Comparison of ENCODE assay signal across 10 cellular contexts in genomic region chr7:131218727-131219128, GRCh38.
DNase-seq lines count a peak whose midpoint lies in the region; FAIRE-seq and TF ChIP-seq lines count a peak whose summit lies in the region.
"Had no signal": no experiment of that assay in that cellular context is flagged by ENCODE, and none has a peak within 500 bp of the region (broad histone marks: within the 10 kb centered on the region; RNA-seq: fewer than 3 reads in every experiment).

No MANE protein-coding gene starts in this region.

- H3K9me2 ChIP-seq in MM.1S (replicated peaks; ENCODE audit: insufficient read depth, low read length) = no peaks in the 10 kb centered on the region

- BruUV-seq in mammary epithelial cell (replicated peaks; lab: Mats Ljungman, UMichigan) = no TSS peak

- no peak overlapping the region for H3K18ac ChIP-seq in H1 (ENCODE audit: extremely low read depth, low read length)

- H3K9me3 ChIP-seq in breast epithelium = no peaks in the 10 kb centered on the region
- no peaks in the 10 kb centered on the region for H3K9me3 ChIP-seq in mammary epithelial cell (replicated peaks; ENCODE audit: insufficient read depth, low read length)
- H3K9me3 ChIP-seq in MM.1S (replicated peaks; ENCODE audit: insufficient read depth, low read length) = no peaks in the 10 kb centered on the region
- no peaks in the 10 kb centered on the region for H3K9me3 ChIP-seq in H1 (ENCODE audit: insufficient read depth in 2 of 2, low read depth in 1 of 2, low read length in 1 of 2)
- no peaks in the 10 kb centered on the region for H3K9me3 ChIP-seq in transverse colon
- no peaks in the 10 kb centered on the region for H3K9me3 ChIP-seq in testis

- H3K36me3 ChIP-seq in breast epithelium (no peaks in the 10 kb centered on the region), mammary epithelial cell (ENCODE audit: insufficient read depth, low read length) (no peaks in the 10 kb centered on the region), MM.1S (replicated peaks; ENCODE audit: insufficient read depth, low read length) (no peaks in the 10 kb centered on the region), H1 (ENCODE audit: control insufficient read depth in 2 of 4, insufficient read depth in 4 of 4, low read length in 3 of 4) (no peaks in the 10 kb centered on the region), transverse colon (no peaks in the 10 kb centered on the region), testis (ENCODE audit: low read depth, missing control alignments) (no peaks in the 10 kb centered on the region)

- no peak overlapping the region for H2BK15ac ChIP-seq in H1 (ENCODE audit: low read length)

- H3K27me3 ChIP-seq in breast epithelium (no peaks in the 10 kb centered on the region), mammary epithelial cell (ENCODE audit: insufficient read depth, low read length) (no peaks in the 10 kb centered on the region), MM.1S (replicated peaks; ENCODE audit: insufficient read depth, low read length) (no peaks in the 10 kb centered on the region), H1 (replicated peaks in 1 of 4; ENCODE audit: control insufficient read depth in 3 of 4, extremely low read depth in 1 of 4, insufficient read depth in 3 of 4, low read length in 3 of 4) (no peaks in the 10 kb centered on the region), transverse colon (no peaks in the 10 kb centered on the region), testis (no peaks in the 10 kb centered on the region)

- DNase-seq in breast epithelium (ENCODE audit: low spot score in 2 of 2) (no peak), mammary epithelial cell (no peak), MM.1S (peak; percentile 46), H1 (ENCODE audit: low read depth in 1 of 2, low spot score in 2 of 2) (no peak), transverse colon (no peak), EL (no peak), medulla oblongata (ENCODE audit: extremely low spot score) (no peak), testis (no peak)
- DNase-seq: NCI-H2029 treated with DMSO at 0.1 percent for 48 hours, SHP77 had no signal

- CTCF ChIA-PET in mammary epithelial cell (lab: Charles Lee; ENCODE audit: low non-redundant PET) (no interaction called here), H1 (lab: Charles Lee; ENCODE audit: partially characterized antibody) (interaction anchor here (0.6 to 1.1 kb wide), 2 partner anchors 30 to 127 kb away, joined by 3 to 5 read pairs; no protein-coding TSS in a partner anchor)

- H2BK20ac ChIP-seq in H1 (ENCODE audit: low read length) = no peak overlapping the region

- H3K4me2 ChIP-seq in mammary epithelial cell (ENCODE audit: insufficient read depth, low read depth, low read length) = no peak overlapping the region
- peak overlapping the region; percentile 55 for H3K4me2 ChIP-seq in MM.1S (ENCODE audit: low read depth, low read length)
- H3K4me2 ChIP-seq in H1 (ENCODE audit: insufficient read depth in 1 of 2, low read depth in 2 of 2, low read length in 2 of 2) = no peak overlapping the region

- no peak for TF ChIP-seq CTCF in breast epithelium (IDR thresholded peaks at IDR 0.05)
- no peak for TF ChIP-seq CTCF in mammary epithelial cell (conservative IDR thresholded peaks at IDR 0.05 in 1 of 2, IDR thresholded peaks at IDR 0.05 in 1 of 2; ENCODE audit: extremely low read depth in 1 of 2, insufficient read depth in 1 of 2, low read depth in 1 of 2, low read length in 2 of 2)
- TF ChIP-seq CTCF in MM.1S (IDR thresholded peaks at IDR 0.05; ENCODE audit: low read length) = no peak
- TF ChIP-seq CTCF in H1 (IDR thresholded peaks at IDR 0.05; ENCODE audit: control extremely low read depth in 1 of 3, insufficient read depth in 1 of 3, low read depth in 1 of 3, low read length in 3 of 3) = no peak
- TF ChIP-seq CTCF in transverse colon (IDR thresholded peaks at IDR 0.05) = no peak
- no peak for TF ChIP-seq CTCF in testis (IDR thresholded peaks at IDR 0.05)

- in situ Hi-C loops in mammary epithelial cell (cut with MboI; ENCODE audit: low sequenced_read_pairs in 2 of 2) (no loop called here), transverse colon (cut with MboI; ENCODE audit: low pct_ligation_motif_present in 1 of 4, low pct_unique_long_range_greater_than_20kb in 1 of 4, low sequenced_read_pairs in 3 of 4) (no loop called here)

- TF ChIP-seq EP300 in H1 (IDR thresholded peaks at IDR 0.05; ENCODE audit: borderline replicate concordance in 1 of 2, low read depth in 2 of 2, low read length in 2 of 2) (no peak), transverse colon (IDR thresholded peaks at IDR 0.05; ENCODE audit: low read depth) (no peak)

- H3K4me1 ChIP-seq in breast epithelium (no peaks in the 10 kb centered on the region), mammary epithelial cell (ENCODE audit: insufficient read depth, low read length) (no peaks in the 10 kb centered on the region), MM.1S (ENCODE audit: low read length) (peaks cover 26% of the 10 kb centered on the region), H1 (replicated peaks in 1 of 4; ENCODE audit: control insufficient read depth in 3 of 4, insufficient read depth in 4 of 4, low read length in 3 of 4) (peaks cover 0 to 6% (median 3%) of the 10 kb centered on the region in 4 experiments; a peak in 5 of 7 replicates), transverse colon (peaks cover 0 to 5% (median 0%) of the 10 kb centered on the region in 4 donors), testis (peaks cover 22% of the 10 kb centered on the region)

- POLR2A ChIA-PET in H1 (lab: Charles Lee; ENCODE audit: partially characterized antibody) = no interaction called here

- H3K4ac ChIP-seq in H1 (replicated peaks; ENCODE audit: insufficient read length, low read depth, low read length) = no peak overlapping the region

- no peaks in the 10 kb centered on the region for H3K79me1 ChIP-seq in H1 (ENCODE audit: low read depth, low read length)

- H2BK5ac ChIP-seq in H1 (ENCODE audit: low read depth, low read length) = no peak overlapping the region

- H4K91ac ChIP-seq in H1 (replicated peaks; ENCODE audit: insufficient read length, low read length) = peak overlapping the region; percentile 72

- H4K8ac ChIP-seq in H1 (ENCODE audit: extremely low read depth, insufficient read depth, low read length) = no peak overlapping the region

- dilution Hi-C loops in mammary epithelial cell (cut with HindIII; ENCODE audit: low sequenced_read_pairs) = no loop called here

- no peak overlapping the region for H2AK5ac ChIP-seq in H1 (ENCODE audit: low read depth, low read length)

- H4K5ac ChIP-seq in H1 (ENCODE audit: insufficient read length, low read depth, low read length) = peak overlapping the region; percentile 51

- H3F3A ChIP-seq in MM.1S (ENCODE audit: insufficient read depth, low read length) = peaks cover 27% of the 10 kb centered on the region

- H3K79me2 ChIP-seq in mammary epithelial cell (ENCODE audit: insufficient read depth, low read length) (no peaks in the 10 kb centered on the region), MM.1S (ENCODE audit: low read length) (no peaks in the 10 kb centered on the region), H1 (ENCODE audit: control insufficient read depth in 1 of 2, insufficient read depth in 2 of 2, low read length in 2 of 2) (no peaks in the 10 kb centered on the region)

- H3K56ac ChIP-seq in H1 (replicated peaks; ENCODE audit: insufficient read length, low read depth, low read length) = no peak overlapping the region

- no peak overlapping the region for H2BK12ac ChIP-seq in H1 (ENCODE audit: low read depth, low read length)

- 20% methylated on average over 3 of the region's 3 CpGs for WGBS in mammary epithelial cell (ENCODE audit: low coverage, missing lambda C conversion rate)
- WGBS in H1 (ENCODE audit: extremely low coverage in 1 of 2, insufficient coverage in 1 of 2, insufficient read length in 1 of 2, insufficient replicate concordance in 2 of 2, low coverage in 1 of 2, low lambda C conversion rate in 2 of 2, missing lambda C conversion rate in 1 of 2), 2 experiments = 84% methylated on average over 3 of the region's 3 CpGs; no CpG with 5 or more reads in 1 of the 2 experiments
- 47 to 53% methylated on average over 3 of the region's 3 CpGs for WGBS in transverse colon (ENCODE audit: low coverage in 1 of 2), 2 donors
- WGBS in testis, 2 donors = 48 to 50% methylated on average over 3 of the region's 3 CpGs

- no peak overlapping the region for H3K23ac ChIP-seq in H1 (ENCODE audit: insufficient read length)

- no peak overlapping the region for H2AFZ ChIP-seq in mammary epithelial cell (ENCODE audit: low read depth, low read length)
- H2AFZ ChIP-seq in MM.1S (ENCODE audit: low read length) = peak overlapping the region; percentile 9; the same call in 1 of the 2 replicates
- H2AFZ ChIP-seq in H1 (ENCODE audit: low read length) = no peak overlapping the region

- H3K9ac ChIP-seq in mammary epithelial cell (ENCODE audit: insufficient read depth, low read length) (no peak overlapping the region), MM.1S (ENCODE audit: low read length) (peak overlapping the region; percentile 10; the same call in 1 of the 2 replicates), H1 (replicated peaks in 1 of 4; ENCODE audit: extremely low read depth in 1 of 4, low read depth in 3 of 4, low read length in 3 of 4) (no peak overlapping the region)

- H3K4me3 ChIP-seq in breast epithelium (no peak overlapping the region), mammary epithelial cell (replicated peaks in 1 of 3; ENCODE audit: insufficient read depth in 1 of 3, low read depth in 2 of 3, low read length in 3 of 3) (no peak overlapping the region), MM.1S (ENCODE audit: low read length) (0 out of 2 replicates have a peak overlapping the region, but pooled peaks have one; percentile 11), H1 (ENCODE audit: extremely low read depth in 1 of 4, insufficient read depth in 2 of 4, low read depth in 3 of 4, low read length in 4 of 4) (no peak overlapping the region; a peak in 1 of 8 replicates), transverse colon (no peak overlapping the region), testis (no peak overlapping the region)

- H3K27ac ChIP-seq in breast epithelium (peak overlapping the region; percentile 10 to 86), mammary epithelial cell (ENCODE audit: insufficient read depth, low read depth, low read length) (no peak overlapping the region), MM.1S (ENCODE audit: low read length) (peak overlapping the region; percentile 73; the same call in 1 of the 2 replicates), H1 (ENCODE audit: low read depth, low read length) (no peak overlapping the region; the same call in 1 of the 2 replicates), transverse colon (peak overlapping the region in 3 of 4 donors; percentile 39 to 64 (median 40)), testis (peak overlapping the region in 1 of 2 donors; percentile 89)

- intact Hi-C loops in breast epithelium (cut with DNase I; ENCODE audit: low total_unique reads) = no loop called here
- intact Hi-C loops in mammary epithelial cell (cut with micrococcal nuclease) = no loop called here
- intact Hi-C loops in transverse colon (cut with DNase I; ENCODE audit: low total_unique reads) = no loop called here
- intact Hi-C loops in testis (cut with DNase I; ENCODE audit: low total_unique reads) = no loop called here

- no peak for FAIRE-seq in H1 (lab: Jason Lieb, UNC)

- no peak for TF ChIP-seq RAD21 in H1 (IDR thresholded peaks at IDR 0.05 in 1 of 2, conservative IDR thresholded peaks at IDR 0.05 in 1 of 2; ENCODE audit: low read depth in 2 of 2, low read length in 2 of 2)

- TF ChIP-seq POLR2A in breast epithelium (IDR thresholded peaks at IDR 0.05) = no peak
- no peak for TF ChIP-seq POLR2A in H1 (IDR thresholded peaks at IDR 0.05; ENCODE audit: control extremely low read depth in 1 of 2, low read depth in 2 of 2, low read length in 2 of 2)
- TF ChIP-seq POLR2A in transverse colon (IDR thresholded peaks at IDR 0.05) = no peak
- no peak for TF ChIP-seq POLR2A in testis (IDR thresholded peaks at IDR 0.05)

- peak overlapping the region; percentile 78 for H2BK120ac ChIP-seq in H1 (replicated peaks; ENCODE audit: low read depth, low read length)

- no peaks in the 10 kb centered on the region for H3K23me2 ChIP-seq in H1 (ENCODE audit: low read depth, low read length)

- no peak overlapping the region for H3K14ac ChIP-seq in H1 (ENCODE audit: insufficient read length)

- H4K20me1 ChIP-seq in mammary epithelial cell (ENCODE audit: insufficient read depth, low read length) (no peaks in the 10 kb centered on the region), MM.1S (ENCODE audit: insufficient read depth, low read length) (no peaks in the 10 kb centered on the region), H1 (replicated peaks in 1 of 2; ENCODE audit: control insufficient read depth in 1 of 2, insufficient read depth in 2 of 2, low read length in 2 of 2) (no peaks in the 10 kb centered on the region)

Comparison
In these comparisons a context has a peak if more than half of its experiments do, and no peak if none do; other contexts are left out.
1. H3K27ac ChIP-seq: peak in breast epithelium (2 of 2), MM.1S (single experiment) and transverse colon (3 of 4); none in mammary epithelial cell (single experiment) and H1 (single experiment).